Comparison of ENCODE assay signal across 7 cellular contexts in the genomic region with DNA sequence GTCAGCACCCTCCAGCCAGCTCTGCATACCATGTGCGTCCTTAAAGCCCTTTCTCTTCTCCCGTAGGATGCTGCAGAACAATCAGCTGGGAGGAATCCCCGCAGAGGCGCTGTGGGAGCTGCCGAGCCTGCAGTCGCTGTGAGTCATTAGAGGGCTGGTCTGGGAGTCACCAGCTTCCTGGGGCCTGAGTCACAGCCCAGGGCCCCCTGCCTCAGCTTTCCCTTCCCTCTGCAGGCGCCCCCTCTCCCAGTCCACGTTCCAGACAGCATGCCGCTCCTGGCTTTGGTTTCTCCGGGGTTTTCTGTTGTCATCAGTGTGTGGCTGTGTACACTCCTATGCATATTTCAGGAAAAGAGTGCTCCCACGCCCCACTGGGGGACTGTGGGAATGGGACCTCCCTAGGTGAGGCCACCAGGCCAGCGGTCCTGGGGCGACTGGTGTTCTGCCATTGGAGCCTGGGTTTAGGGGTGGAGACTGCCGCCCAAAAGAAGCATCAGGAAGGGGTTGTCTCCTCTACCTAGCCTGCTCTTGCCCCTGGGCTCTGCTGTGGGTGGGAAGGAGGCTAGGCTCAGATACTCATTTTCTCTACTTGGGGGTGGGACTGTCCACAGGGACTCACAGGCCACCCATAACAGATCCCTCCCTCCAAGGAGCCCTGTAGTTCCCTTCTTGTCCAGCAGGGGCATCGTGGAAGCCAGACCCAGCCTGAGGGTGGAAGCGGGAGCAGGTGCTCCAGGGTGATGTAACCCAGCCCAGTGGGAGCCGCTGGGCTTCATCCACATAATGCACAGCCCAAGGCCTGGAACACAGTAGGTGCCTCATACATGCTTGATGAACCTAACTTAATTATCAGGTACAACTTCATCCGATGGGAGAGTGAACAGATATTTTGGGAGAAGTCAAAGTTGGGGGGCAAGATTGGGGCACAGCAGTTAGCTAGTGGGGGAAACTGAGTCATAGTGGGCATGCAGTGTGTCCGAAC. TPM values are rescaled to one million over a fixed set of nuclear protein-coding genes. Genes with fewer than 3 reads are reported as not detected.
DNase-seq lines count a peak whose midpoint lies in the region; TF ChIP-seq lines count a peak whose summit lies in the region.

No MANE protein-coding gene starts in this region.

- no peaks in the 10 kb centered on the region for H3K9me3 Mint-ChIP-seq in glutamatergic neuron (ENCODE audit: unreplicated experiment)

- H3K4me1 ChIP-seq in SJCRH30: peaks cover 15% of the 10 kb centered on the region
- H3K4me1 ChIP-seq in prostate gland (replicated peaks): no peaks in the 10 kb centered on the region
- peaks cover 12% of the 10 kb centered on the region for H3K4me1 ChIP-seq in vagina

- peak overlapping the region; percentile 29 for H3K27ac Mint-ChIP-seq in glutamatergic neuron (ENCODE audit: unreplicated experiment)

- peaks cover 6% of the 10 kb centered on the region for H3K27me3 ChIP-seq in SJCRH30
- no peaks in the 10 kb centered on the region for H3K27me3 ChIP-seq in prostate gland (replicated peaks; ENCODE audit: insufficient read depth)
- H3K27me3 ChIP-seq in vagina: no peaks in the 10 kb centered on the region

- no peak for TF ChIP-seq POLR2A in prostate gland (IDR thresholded peaks at IDR 0.05)
- TF ChIP-seq POLR2A in vagina (IDR thresholded peaks at IDR 0.05): no peak

- H3K4me3 Mint-ChIP-seq in glutamatergic neuron (ENCODE audit: unreplicated experiment): no peak overlapping the region

- peak overlapping the region; percentile 36 for H3K27ac ChIP-seq in SJCRH30
- no peak overlapping the region for H3K27ac ChIP-seq in prostate gland
- H3K27ac ChIP-seq in vagina: no peak overlapping the region

- H3K4me1 Mint-ChIP-seq in glutamatergic neuron (ENCODE audit: low read depth, unreplicated experiment): peaks cover 4% of the 10 kb centered on the region

- H3K4me3 ChIP-seq in SJCRH30: peak overlapping the region; percentile 18
- H3K4me3 ChIP-seq in prostate gland: no peak overlapping the region
- no peak overlapping the region for H3K4me3 ChIP-seq in vagina

- intact Hi-C loops in prostate gland (cut with DNase I) (no loop called here), vagina (cut with DNase I) (no loop called here)

- H3K9me3 ChIP-seq in SJCRH30 (replicated peaks) (no peaks in the 10 kb centered on the region), prostate gland (no peaks in the 10 kb centered on the region), vagina (no peaks in the 10 kb centered on the region)

- in situ Hi-C loops in GM13976 (cut with MboI; ENCODE audit: low sequenced_read_pairs, unreplicated experiment): no loop called here

- H3K36me3 ChIP-seq in SJCRH30 (no peaks in the 10 kb centered on the region), prostate gland (no peaks in the 10 kb centered on the region), vagina (no peaks in the 10 kb centered on the region)

- 62% methylated on average over 14 of the region's 19 CpGs for WGBS in prostate gland

- H3K36me3 Mint-ChIP-seq in glutamatergic neuron (ENCODE audit: unreplicated experiment): peaks cover 4% of the 10 kb centered on the region

- TF ChIP-seq CTCF in GM13976 (IDR thresholded peaks at IDR 0.05; ENCODE audit: borderline replicate concordance, control extremely low read depth, extremely low read depth, insufficient read depth, missing control alignments) (peak; percentile 65), LNCAP (IDR thresholded peaks at IDR 0.05) (peak; percentile 96), glutamatergic neuron (IDR thresholded peaks at IDR 0.05; ENCODE audit: partially characterized antibody, unreplicated experiment) (peak; percentile 96), prostate gland (IDR thresholded peaks at IDR 0.05) (peak; percentile 29 to 63 (median 41)), vagina (IDR thresholded peaks at IDR 0.05) (peak in 2 of 3 experiments; percentile 27 to 48)

- H3K27me3 Mint-ChIP-seq in glutamatergic neuron (ENCODE audit: unreplicated experiment): peaks cover 11% of the 10 kb centered on the region

- DNase-seq in GM13976 (ENCODE audit: low spot score): peak; percentile 89
- peak; percentile 88 to 92 for DNase-seq in SJCRH30
- DNase-seq in activated effector memory CD4-positive, alpha-beta T cell treated with Interleukin-2 at 50 U/mL for 16 hours: peak; percentile 37
- DNase-seq in glutamatergic neuron: peak; percentile 88
- DNase-seq in prostate gland (ENCODE audit: low spot score): no peak
- no peak for DNase-seq in vagina (ENCODE audit: extremely low spot score in 2 of 2)

RNA-seq across cellular contexts. Expression of a gene that starts 42.5 kb away (rescaled TPM):
- not detected in 2 replicates for total RNA-seq in SJCRH30 (2014; rRNA removed; shearing (Covaris generic))
- total RNA-seq in glutamatergic neuron (ENCODE audit: unreplicated experiment) (0.37 TPM), prostate gland (10 to 100 TPM in 1 of 2 donors, 1 to 10 TPM in 1; 8.0 to 25.6 TPM), vagina (6.6 TPM)

Comparison
In these comparisons a context has a peak if more than half of its experiments do, and no peak if none do; other contexts are left out.
1. DNase-seq: peak in GM13976 (single experiment), SJCRH30 (2 of 2), activated effector memory CD4-positive, alpha-beta T cell treated with Interleukin-2 at 50 U/mL for 16 hours (single experiment) and glutamatergic neuron (single experiment); none in prostate gland (single experiment) and vagina (0 of 2).
2. CTCF ChIP-seq: peak in every context shown above with its lines; median percentile 96 in LNCAP; 96 in glutamatergic neuron; 65 in GM13976; 41 in prostate gland; 38 in vagina.